8 cellular contexts compared by ENCODE assay signal in genomic region chr19:58097783-58098681, GRCh38. TPM values are rescaled to one million over a fixed set of nuclear protein-coding genes. Genes with fewer than 3 reads are reported as not detected.
A peak's percentile ranks its signal among the peaks of the same experiment; 100 is the strongest.
DNase-seq lines count a peak whose midpoint lies in the region; ATAC-seq and TF ChIP-seq lines count a peak whose summit lies in the region.

Gene ZSCAN18, minus strand, starts transcription at chr19:58098231. Its CDS starts 7,964 bp downstream, at chr19:58090267.

- H3K4me3 Mint-ChIP-seq in T-cell (peak within 1 kb of the TSS; percentile 87 to 90 (median 88)), progenitor cell of endocrine pancreas (ENCODE audit: low read depth) (peak within 1 kb of the TSS; percentile 86), type B pancreatic cell (peak within 1 kb of the TSS; percentile 92)

- CTCF ChIA-PET in AG04449 (lab: Yijun Ruan, JAX) (no interaction called here), T-cell (lab: Charles Lee) (interaction anchor here in 1 of 2 donors (0.6 kb wide), 1 partner anchor 61 kb away, joined by 4 read pairs; no protein-coding TSS in a partner anchor)

- intact Hi-C loops in left ventricle myocardium superior (cut with micrococcal nuclease): no loop called here

- H3K36me3 Mint-ChIP-seq in T-cell (peaks cover 22% of the 10 kb centered on the region), progenitor cell of endocrine pancreas (ENCODE audit: insufficient read depth) (peaks cover 18% of the 10 kb centered on the region), type B pancreatic cell (peaks cover 15% of the 10 kb centered on the region)

- H3K27me3 Mint-ChIP-seq in T-cell: no peaks in the 10 kb centered on the region
- no peaks in the 10 kb centered on the region for H3K27me3 Mint-ChIP-seq in progenitor cell of endocrine pancreas
- H3K27me3 Mint-ChIP-seq in type B pancreatic cell: no peaks in the 10 kb centered on the region

- H3K27ac Mint-ChIP-seq in T-cell (peak within 1 kb of the TSS; percentile 99 to 100), progenitor cell of endocrine pancreas (peak within 1 kb of the TSS; percentile 100), type B pancreatic cell (peak within 1 kb of the TSS; percentile 98)

- TF ChIP-seq CTCF in AG04449 (IDR thresholded peaks at IDR 0.05; ENCODE audit: insufficient read depth, low read length, missing control alignments) (no peak), LNCaP clone FGC (IDR thresholded peaks at IDR 0.05; ENCODE audit: control insufficient read depth, extremely low read depth, insufficient read depth) (no peak), progenitor cell of endocrine pancreas (IDR thresholded peaks at IDR 0.05; ENCODE audit: unreplicated experiment) (no peak), type B pancreatic cell (conservative IDR thresholded peaks at IDR 0.05) (no peak)

- DNase-seq in AG04449 (ENCODE audit: low read depth, low spot score) (peak; percentile 21), GM19238 (ENCODE audit: insufficient read length, low spot score) (peak; percentile 76), LNCaP clone FGC (ENCODE audit: low read depth) (peak; percentile 71), T-cell (peak; percentile 88 to 99 (median 97)), amygdala (lab: John Stamatoyannopoulos, UW) (peak; percentile 58 to 98 (median 93)), left ventricle myocardium superior (peak; percentile 99), progenitor cell of endocrine pancreas (ENCODE audit: low spot score, unreplicated experiment) (peak; percentile 99), type B pancreatic cell (ENCODE audit: extremely low spot score, unreplicated experiment) (peak; percentile 99)

- H3K9me3 Mint-ChIP-seq in T-cell (peaks cover 6 to 31% (median 18%) of the 10 kb centered on the region in 3 donors), progenitor cell of endocrine pancreas (ENCODE audit: low read depth) (peaks cover 7% of the 10 kb centered on the region), type B pancreatic cell (peaks cover 9% of the 10 kb centered on the region)

- H3K4me1 Mint-ChIP-seq in T-cell (peaks cover 12 to 17% (median 17%) of the 10 kb centered on the region in 3 donors), progenitor cell of endocrine pancreas (ENCODE audit: low read depth) (peaks cover 10% of the 10 kb centered on the region), type B pancreatic cell (ENCODE audit: unreplicated experiment) (peaks cover 7% of the 10 kb centered on the region)

- POLR2A ChIA-PET in AG04449 (lab: Yijun Ruan, JAX): no interaction called here
- POLR2A ChIA-PET in T-cell (lab: Charles Lee): interaction anchor here in 1 of 2 donors (0.5 to 1.9 kb wide), 5 partner anchors 96 to 416 kb away, joined by 3 to 7 read pairs (median 3); partner anchors contain the start of genes ZNF551, ZNF586 and ZNF606

- ATAC-seq in T-cell (replicated peaks in 1 of 4) (peak; percentile 95 to 99 (median 98)), left ventricle myocardium superior (peak; percentile 100)

- H3K4me3 ChIP-seq in AG04449 (ENCODE audit: low read depth, low read length) (peak within 1 kb of the TSS; percentile 72), LNCaP clone FGC (ENCODE audit: low read depth, low read length) (peak within 1 kb of the TSS; percentile 88)

RNA-seq across cellular contexts. Expression of gene ZSCAN18, which starts in this region (rescaled TPM):
- 10 to 100 TPM; 45.3 to 62.6 (median 52.4) TPM for total RNA-seq in T-cell
- total RNA-seq in left ventricle myocardium superior: 73.4 TPM
- 111 and 118 TPM in 2 replicates for total RNA-seq in progenitor cell of endocrine pancreas
- total RNA-seq in type B pancreatic cell (ENCODE audit: low replicate concordance): 59.0 and 82.4 TPM in 2 replicates

Comparison
In these comparisons a context has a peak if more than half of its experiments do, and no peak if none do; other contexts are left out.
1. Peak in every context shown above with its lines: DNase-seq, ATAC-seq and H3K4me3 ChIP-seq.
2. DNase-seq: peak in every context shown above with its lines; median percentile 99 in left ventricle myocardium superior; 99 in progenitor cell of endocrine pancreas; 99 in type B pancreatic cell; 97 in T-cell; 93 in amygdala; 76 in GM19238; 71 in LNCaP clone FGC; 21 in AG04449.